21 cellular contexts compared by ENCODE assay signal in the genomic region with DNA sequence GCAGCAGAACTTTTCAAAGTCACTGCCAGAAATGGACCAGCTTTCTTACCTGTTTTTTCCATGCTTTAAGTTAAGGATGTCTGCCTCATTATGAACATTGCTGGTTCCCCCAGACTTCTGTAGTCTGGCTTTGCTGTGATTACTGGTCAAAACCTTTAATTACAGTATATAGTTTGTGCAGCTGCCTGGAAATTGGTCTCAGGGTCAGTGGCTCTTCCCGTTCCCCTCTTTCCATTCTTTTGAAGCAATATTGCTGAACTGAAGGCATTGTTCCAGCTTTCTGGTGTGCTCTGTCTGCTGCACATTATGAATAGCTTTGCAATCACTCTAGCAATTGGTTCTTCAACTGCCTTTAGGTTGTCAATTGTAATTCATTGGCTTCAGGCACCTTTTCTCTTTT.
DNase-seq lines count a peak whose midpoint lies in the region; FAIRE-seq and TF ChIP-seq lines count a peak whose summit lies in the region.
"Had no signal": no experiment of that assay in that cellular context is flagged by ENCODE, and none has a peak within 500 bp of the region (broad histone marks: within the 10 kb centered on the region; RNA-seq: fewer than 3 reads in every experiment).

No MANE protein-coding gene starts in this region.

- H3K4me2 ChIP-seq in neural cell (ENCODE audit: low read length) = no peak overlapping the region
- H3K4me2 ChIP-seq: KMS-11 had no signal

- TF ChIP-seq RAD21 in neural cell (conservative IDR thresholded peaks at IDR 0.05) = no peak

- no peaks in the 10 kb centered on the region for H3K9me3 ChIP-seq in neural cell (ENCODE audit: low read length)
- H3K9me3 ChIP-seq: Peyer's patch had no signal

- peak in 2 of 3 experiments; percentile 19 to 81 for DNase-seq in NCI-H1417 (lab: John Stamatoyannopoulos, UW)
- DNase-seq in NCI-H2227 treated with DMSO at 0.1 percent for 48 hours (lab: John Stamatoyannopoulos, UW) = peak; percentile 72
- peak; percentile 36 to 50 for DNase-seq in SHP77 (lab: John Stamatoyannopoulos, UW)
- DNase-seq in COLO668 (lab: John Stamatoyannopoulos, UW; ENCODE audit: unreplicated experiment) = no peak
- DNase-seq in frontal cortex (ENCODE audit: low spot score in 2 of 2) = no peak
- no peak for DNase-seq in NAMALWA (ENCODE audit: low spot score)
- DNase-seq: CD8-positive, alpha-beta memory T cell; DMS53; GDM1; GOT3; HCEC 1CT; NCI-H1105; NCI-H187; NCI-H526; Peyer's patch had no signal

- TF ChIP-seq CTCF in neural cell (IDR thresholded peaks at IDR 0.05; ENCODE audit: poor library complexity, severe bottlenecking) = no peak

- H3K9me2 ChIP-seq in neural cell (ENCODE audit: insufficient read depth, low read length) = no peaks in the 10 kb centered on the region

- H3K4me3 ChIP-seq in neural cell (ENCODE audit: low read length) = peak overlapping the region; percentile 14
- H3K4me3 ChIP-seq: Peyer's patch had no signal

- no peaks in the 10 kb centered on the region for H4K20me1 ChIP-seq in neural cell (ENCODE audit: insufficient read depth)

- H3K36me3 ChIP-seq in neural cell (ENCODE audit: insufficient read depth, low read length) = no peaks in the 10 kb centered on the region
- H3K36me3 ChIP-seq: Peyer's patch had no signal

- no peaks in the 10 kb centered on the region for H3K27me3 ChIP-seq in neural cell (ENCODE audit: insufficient read depth, low read depth, low read length)
- H3K27me3 ChIP-seq: Peyer's patch had no signal

- no peak overlapping the region for H2AFZ ChIP-seq in neural cell (ENCODE audit: low read depth, low read length)

- no peaks in the 10 kb centered on the region for H3K79me2 ChIP-seq in neural cell (replicated peaks; ENCODE audit: insufficient read depth, low read length)

- no peaks in the 10 kb centered on the region for H3F3A ChIP-seq in neural cell (ENCODE audit: insufficient read depth, low read length, poor library complexity, severe bottlenecking)

- H3K9ac ChIP-seq in neural cell (ENCODE audit: low read length) = no peak overlapping the region
- H3K9ac ChIP-seq: KMS-11 had no signal

- H3K27ac ChIP-seq in neural cell (ENCODE audit: low read length) = no peak overlapping the region
- H3K27ac ChIP-seq: C4-2B, KMS-11, Peyer's patch had no signal

- no peak for FAIRE-seq in frontal cortex (lab: Jason Lieb, UNC)
- FAIRE-seq: A204.1, D721Med, GM18507 had no signal

- TF ChIP-seq EP300 in neural cell (conservative IDR thresholded peaks at IDR 0.05; ENCODE audit: poor library complexity, severe bottlenecking) = no peak

TF ChIP-seq in neural cell, 6 proteins besides CTCF, POLR2A, EP300 and RAD21:
- no peak for TF ChIP-seq TAF1 (IDR thresholded peaks at IDR 0.05; ENCODE audit: low read depth)
- no peak for TF ChIP-seq POLR2AphosphoS5 (IDR thresholded peaks at IDR 0.05)
- TF ChIP-seq SMC3 (conservative IDR thresholded peaks at IDR 0.05; ENCODE audit: poor library complexity) = no peak
- TF ChIP-seq, protein P1, sequence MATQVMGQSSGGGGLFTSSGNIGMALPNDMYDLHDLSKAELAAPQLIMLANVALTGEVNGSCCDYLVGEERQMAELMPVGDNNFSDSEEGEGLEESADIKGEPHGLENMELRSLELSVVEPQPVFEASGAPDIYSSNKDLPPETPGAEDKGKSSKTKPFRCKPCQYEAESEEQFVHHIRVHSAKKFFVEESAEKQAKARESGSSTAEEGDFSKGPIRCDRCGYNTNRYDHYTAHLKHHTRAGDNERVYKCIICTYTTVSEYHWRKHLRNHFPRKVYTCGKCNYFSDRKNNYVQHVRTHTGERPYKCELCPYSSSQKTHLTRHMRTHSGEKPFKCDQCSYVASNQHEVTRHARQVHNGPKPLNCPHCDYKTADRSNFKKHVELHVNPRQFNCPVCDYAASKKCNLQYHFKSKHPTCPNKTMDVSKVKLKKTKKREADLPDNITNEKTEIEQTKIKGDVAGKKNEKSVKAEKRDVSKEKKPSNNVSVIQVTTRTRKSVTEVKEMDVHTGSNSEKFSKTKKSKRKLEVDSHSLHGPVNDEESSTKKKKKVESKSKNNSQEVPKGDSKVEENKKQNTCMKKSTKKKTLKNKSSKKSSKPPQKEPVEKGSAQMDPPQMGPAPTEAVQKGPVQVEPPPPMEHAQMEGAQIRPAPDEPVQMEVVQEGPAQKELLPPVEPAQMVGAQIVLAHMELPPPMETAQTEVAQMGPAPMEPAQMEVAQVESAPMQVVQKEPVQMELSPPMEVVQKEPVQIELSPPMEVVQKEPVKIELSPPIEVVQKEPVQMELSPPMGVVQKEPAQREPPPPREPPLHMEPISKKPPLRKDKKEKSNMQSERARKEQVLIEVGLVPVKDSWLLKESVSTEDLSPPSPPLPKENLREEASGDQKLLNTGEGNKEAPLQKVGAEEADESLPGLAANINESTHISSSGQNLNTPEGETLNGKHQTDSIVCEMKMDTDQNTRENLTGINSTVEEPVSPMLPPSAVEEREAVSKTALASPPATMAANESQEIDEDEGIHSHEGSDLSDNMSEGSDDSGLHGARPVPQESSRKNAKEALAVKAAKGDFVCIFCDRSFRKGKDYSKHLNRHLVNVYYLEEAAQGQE (IDR thresholded peaks at IDR 0.05; ENCODE audit: borderline replicate concordance) = no peak
- TF ChIP-seq MXI1 (conservative IDR thresholded peaks at IDR 0.05; ENCODE audit: poor library complexity, severe bottlenecking) = no peak
TF ChIP-seq in neural cell: peak in this region for 0.

Comparison
In these comparisons a context has a peak if more than half of its experiments do, and no peak if none do; other contexts are left out.
1. DNase-seq: peak in NCI-H1417 (2 of 3), NCI-H2227 treated with DMSO at 0.1 percent for 48 hours (single experiment) and SHP77 (2 of 2); none in COLO668 (single experiment), frontal cortex (0 of 2) and NAMALWA (single experiment).